In genomic region chr22:45235101-45235777, GRCh38 we compare ENCODE assay signal across 9 cellular contexts. TPM values are rescaled to one million over a fixed set of nuclear protein-coding genes. Genes with fewer than 3 reads are reported as not detected.
DNase-seq lines count a peak whose midpoint lies in the region; ATAC-seq and TF ChIP-seq lines count a peak whose summit lies in the region.
"Had no signal": no experiment of that assay in that cellular context is flagged by ENCODE, and none has a peak within 500 bp of the region (broad histone marks: within the 10 kb centered on the region; RNA-seq: fewer than 3 reads in every experiment).

No MANE protein-coding gene starts in this region.

- H3K4me3 ChIP-seq in breast epithelium (no peak overlapping the region), upper lobe of left lung (no peak overlapping the region)

- H3K9me3 ChIP-seq in breast epithelium = no peaks in the 10 kb centered on the region
- H3K9me3 ChIP-seq in upper lobe of left lung = no peaks in the 10 kb centered on the region

- peak overlapping the region; percentile 17 to 58 for H3K27ac ChIP-seq in breast epithelium
- peak overlapping the region; percentile 32 to 71 (median 60) for H3K27ac ChIP-seq in upper lobe of left lung

- TF ChIP-seq CTCF in breast epithelium (IDR thresholded peaks at IDR 0.05) (no peak), upper lobe of left lung (IDR thresholded peaks at IDR 0.05) (no peak)

- H3K36me3 ChIP-seq in breast epithelium (no peaks in the 10 kb centered on the region), upper lobe of left lung (peaks cover 0 to 10% (median 1%) of the 10 kb centered on the region in 4 donors)

- ATAC-seq in GM19395 (IDR thresholded peaks at IDR 0.05; ENCODE audit: unreplicated experiment) = peak; percentile 79
- ATAC-seq in HG03460 (IDR thresholded peaks at IDR 0.05; ENCODE audit: unreplicated experiment) = peak; percentile 74
- ATAC-seq in upper lobe of left lung (ENCODE audit: low FRiP score in 2 of 2) = peak; percentile 17 to 58

- TF ChIP-seq POLR2A in breast epithelium (IDR thresholded peaks at IDR 0.05) (no peak), upper lobe of left lung (IDR thresholded peaks at IDR 0.05) (no peak)

- intact Hi-C loops in breast epithelium (cut with DNase I; ENCODE audit: low total_unique reads) = loop anchor here (10.0 kb wide), 1 partner anchor 70 kb away; the partner anchor contains the start of gene NUP50

- H3K27me3 ChIP-seq in breast epithelium (no peaks in the 10 kb centered on the region), upper lobe of left lung (no peaks in the 10 kb centered on the region)

- WGBS in upper lobe of left lung, 2 donors = 66 to 69% methylated on average over 13 to 23 of the region's 23 CpGs

- H3K4me1 ChIP-seq in breast epithelium (peaks cover 0 to 3% of the 10 kb centered on the region in 2 donors), upper lobe of left lung (peaks cover 21 to 43% (median 24%) of the 10 kb centered on the region in 4 donors)

- DNase-seq in GF-D8 (lab: John Stamatoyannopoulos, UW) (peak; percentile 63), breast epithelium (ENCODE audit: low spot score in 2 of 2) (no peak), upper lobe of left lung (peak in 1 of 2 donors; percentile 64), NCI-H226 (no peak), NCI-H524 (lab: John Stamatoyannopoulos, UW) (no peak), NCI-H2196 (lab: John Stamatoyannopoulos, UW; ENCODE audit: unreplicated experiment) (no peak)

- TF ChIP-seq EP300 in upper lobe of left lung (IDR thresholded peaks at IDR 0.05) = no peak

RNA-seq across cellular contexts. Expression of gene KIAA0930, which starts 5.5 kb away (rescaled TPM):
- total RNA-seq in breast epithelium (10 to 100 TPM; 29.4 to 45.3 (median 35.1) TPM), upper lobe of left lung (100 to 1,000 TPM in 1 of 6 donors, 10 to 100 TPM in 5; 31.2 to 103 (median 42.8) TPM)

RNA-seq across cellular contexts. Expression of gene UPK3A, which starts 49.5 kb away (rescaled TPM):
- total RNA-seq in breast epithelium = not detected
- under 1 TPM in 1 of 6 donors, not detected in 5; 0.44 TPM for total RNA-seq in upper lobe of left lung
- total RNA-seq: myocyte had no signal
